Comparison of ENCODE assay signal across 23 cellular contexts in genomic region chr2:40034801-40035200, GRCh38.
A peak's percentile ranks its signal among the peaks of the same experiment; 100 is the strongest.
DNase-seq lines count a peak whose midpoint lies in the region; ATAC-seq, FAIRE-seq and TF ChIP-seq lines count a peak whose summit lies in the region.
"Had no signal": no experiment of that assay in that cellular context is flagged by ENCODE, and none has a peak within 500 bp of the region (broad histone marks: within the 10 kb centered on the region; RNA-seq: fewer than 3 reads in every experiment).

No MANE protein-coding gene starts in this region.

- H3K79me2 ChIP-seq in keratinocyte (ENCODE audit: control insufficient read depth, insufficient read depth, low read length) (no peaks in the 10 kb centered on the region), mesendoderm (ENCODE audit: control insufficient read depth, insufficient read depth, low read length) (no peaks in the 10 kb centered on the region)

- no peaks in the 10 kb centered on the region for H3K36me3 Mint-ChIP-seq in natural killer cell
- H3K36me3 Mint-ChIP-seq: CD4-positive, alpha-beta memory T cell had no signal

- no peak for FAIRE-seq in bronchial epithelial cell (lab: Jason Lieb, UNC)
- no peak for FAIRE-seq in keratinocyte (lab: Jason Lieb, UNC)
- FAIRE-seq: A549, GM18507, H1 had no signal

- no peak overlapping the region for H3K23ac ChIP-seq in mesendoderm (ENCODE audit: low read length)

- H3K4me2 ChIP-seq in BLaER1 (peak overlapping the region; percentile 67; the same call in 1 of the 2 replicates), keratinocyte (ENCODE audit: control insufficient read depth, extremely low read depth, insufficient read depth, low read depth, low read length) (no peak overlapping the region), mesendoderm (ENCODE audit: low read length) (no peak overlapping the region)
- H3K4me2 ChIP-seq: A549 had no signal

- H2BK15ac ChIP-seq in mesendoderm (replicated peaks; ENCODE audit: low read depth), result no peak overlapping the region

- ATAC-seq in natural killer cell, result no peak
- ATAC-seq: A549 had no signal

- DNase-seq in HS-5 (ENCODE audit: low read depth) (peak; percentile 46), bronchial epithelial cell (ENCODE audit: low read depth) (peak; percentile 46), keratinocyte (ENCODE audit: low read depth, low spot score) (no peak), mesendoderm (no peak), SHP77 treated with DMSO at 0.1 percent for 48 hours (lab: John Stamatoyannopoulos, UW) (no peak), natural killer cell (no peak), NCI-H2196 (lab: John Stamatoyannopoulos, UW; ENCODE audit: unreplicated experiment) (no peak)
- DNase-seq: Caco-2; CD4-positive, alpha-beta memory T cell; GDM1; Karpas-422; NCI-H1417; NCI-H187; NCI-H2107; NCI-H2227 treated with DMSO at 0.1 percent for 48 hours; NCI-H510A; NCI-H748 treated with DMSO at 0.1 percent for 48 hours had no signal

- no peak overlapping the region for H2AK5ac ChIP-seq in mesendoderm (ENCODE audit: low read length)

- no peaks in the 10 kb centered on the region for H3K27me3 Mint-ChIP-seq in natural killer cell (ENCODE audit: low read depth in 2 of 2)
- H3K27me3 Mint-ChIP-seq: CD4-positive, alpha-beta memory T cell had no signal

- no peak overlapping the region for H3K4ac ChIP-seq in mesendoderm (ENCODE audit: low read depth, low read length)

- no peak overlapping the region for H3K18ac ChIP-seq in mesendoderm (ENCODE audit: low read length)

- no peak overlapping the region for H3K9ac ChIP-seq in BLaER1
- no peak overlapping the region for H3K9ac ChIP-seq in keratinocyte (ENCODE audit: control insufficient read depth, extremely low read depth, insufficient read depth, low read length)
- H3K9ac ChIP-seq in mesendoderm (ENCODE audit: low read length), result no peak overlapping the region

- H3K27ac ChIP-seq in BLaER1, result peak overlapping the region; percentile 63; the same call in 1 of the 2 replicates
- peak overlapping the region; percentile 42 for H3K27ac ChIP-seq in keratinocyte (ENCODE audit: control insufficient read depth, insufficient read depth, low read length)
- H3K27ac ChIP-seq in mesendoderm (ENCODE audit: low read depth, low read length), result no peak overlapping the region
- H3K27ac ChIP-seq: A549, SJCRH30 had no signal

- no peak overlapping the region for H2BK5ac ChIP-seq in mesendoderm (ENCODE audit: low read length)

- dilution Hi-C loops in keratinocyte (cut with MboI; ENCODE audit: extremely low pct_ligation_motif_present, low sequenced_read_pairs), result no loop called here

- H2BK120ac ChIP-seq in mesendoderm (ENCODE audit: low read depth, low read length), result no peak overlapping the region

- TF ChIP-seq CTCF in bronchial epithelial cell (IDR thresholded peaks at IDR 0.05; ENCODE audit: insufficient read depth, low read length, severe bottlenecking) (no peak), keratinocyte (optimal IDR thresholded peaks at IDR 0.05 in 1 of 3, IDR thresholded peaks at IDR 0.05 in 1 of 3, conservative IDR thresholded peaks at IDR 0.05 in 1 of 3; ENCODE audit: extremely low read depth in 1 of 3, insufficient read depth in 2 of 3, low read length in 3 of 3) (no peak), natural killer cell (IDR thresholded peaks at IDR 0.05) (no peak)

- no peak overlapping the region for H4K8ac ChIP-seq in mesendoderm (ENCODE audit: low read depth, low read length)

- H3K4me1 ChIP-seq in BLaER1, result peaks cover 60% of the 10 kb centered on the region
- peaks cover 17% of the 10 kb centered on the region for H3K4me1 ChIP-seq in keratinocyte (ENCODE audit: control insufficient read depth, extremely low read depth, insufficient read depth, low read length)
- H3K4me1 ChIP-seq in mesendoderm (ENCODE audit: control insufficient read depth, low read depth, low read length), result no peaks in the 10 kb centered on the region
- H3K4me1 ChIP-seq: A549, Caco-2, SJCRH30 had no signal

- H3K4me3 ChIP-seq in BLaER1 (no peak overlapping the region), bronchial epithelial cell (ENCODE audit: low read depth, low read length) (no peak overlapping the region), keratinocyte (ENCODE audit: control insufficient read depth in 2 of 3, extremely low read depth in 1 of 3, insufficient read depth in 2 of 3, low read depth in 1 of 3, low read length in 3 of 3) (no peak overlapping the region), mesendoderm (ENCODE audit: low read length) (no peak overlapping the region)
- H3K4me3 ChIP-seq: A549, MG63, SJCRH30 had no signal

- H4K20me1 ChIP-seq in BLaER1 (no peaks in the 10 kb centered on the region), keratinocyte (ENCODE audit: control insufficient read depth, extremely low read depth, insufficient read depth, low read length) (no peaks in the 10 kb centered on the region)

- intact Hi-C loops in natural killer cell (cut with micrococcal nuclease), result no loop called here

- no peaks in the 10 kb centered on the region for H3K9me1 ChIP-seq in keratinocyte (ENCODE audit: control insufficient read depth, extremely low read depth, insufficient read depth, low read length)

- H3K56ac ChIP-seq in mesendoderm (ENCODE audit: low read length), result no peak overlapping the region

- no peak overlapping the region for H3K4me3 Mint-ChIP-seq in natural killer cell
- H3K4me3 Mint-ChIP-seq: CD4-positive, alpha-beta memory T cell had no signal

- no peaks in the 10 kb centered on the region for H3K4me1 Mint-ChIP-seq in natural killer cell
- H3K4me1 Mint-ChIP-seq: CD4-positive, alpha-beta memory T cell had no signal

- H3K9me3 Mint-ChIP-seq in natural killer cell, result peaks cover 3 to 6% of the 10 kb centered on the region in 2 donors

- H4K5ac ChIP-seq in mesendoderm (ENCODE audit: low read length), result no peak overlapping the region

- H3K27me3 ChIP-seq in BLaER1, result no peaks in the 10 kb centered on the region
- no peaks in the 10 kb centered on the region for H3K27me3 ChIP-seq in bronchial epithelial cell (ENCODE audit: control insufficient read depth, insufficient read depth, low read length)
- H3K27me3 ChIP-seq in keratinocyte (ENCODE audit: control insufficient read depth, extremely low read depth, insufficient read depth, low read length), result no peaks in the 10 kb centered on the region
- H3K27me3 ChIP-seq in mesendoderm (ENCODE audit: insufficient read depth, low read length, poor library complexity), result no peaks in the 10 kb centered on the region
- H3K27me3 ChIP-seq: MG63, SJCRH30 had no signal

- H3K79me1 ChIP-seq in mesendoderm (ENCODE audit: low read length), result no peaks in the 10 kb centered on the region

- no peak overlapping the region for H3K27ac Mint-ChIP-seq in natural killer cell

- peaks cover 35% of the 10 kb centered on the region for H3K9me3 ChIP-seq in BLaER1
- no peaks in the 10 kb centered on the region for H3K9me3 ChIP-seq in keratinocyte (ENCODE audit: control insufficient read depth, low read depth, low read length)
- H3K9me3 ChIP-seq: A549, Caco-2 had no signal

- H2AFZ ChIP-seq in keratinocyte (ENCODE audit: control insufficient read depth, low read length), result no peak overlapping the region

- H3K36me3 ChIP-seq in BLaER1 (no peaks in the 10 kb centered on the region), bronchial epithelial cell (ENCODE audit: control insufficient read depth, insufficient read depth, low read length) (no peaks in the 10 kb centered on the region), keratinocyte (ENCODE audit: control insufficient read depth in 2 of 2, extremely low read depth in 1 of 2, insufficient read depth in 2 of 2, low read length in 2 of 2) (no peaks in the 10 kb centered on the region), mesendoderm (ENCODE audit: control insufficient read depth, insufficient read depth, low read length) (no peaks in the 10 kb centered on the region)
- H3K36me3 ChIP-seq: MG63, SJCRH30 had no signal

Comparison
In these comparisons a context has a peak if more than half of its experiments do, and no peak if none do; other contexts are left out.
1. DNase-seq: peak in HS-5 (single experiment) and bronchial epithelial cell (single experiment); none in keratinocyte (single experiment), mesendoderm (single experiment), SHP77 treated with DMSO at 0.1 percent for 48 hours (single experiment), natural killer cell (single experiment) and NCI-H2196 (single experiment).